ENCODE assay signal across 10 cellular contexts in the genomic region with DNA sequence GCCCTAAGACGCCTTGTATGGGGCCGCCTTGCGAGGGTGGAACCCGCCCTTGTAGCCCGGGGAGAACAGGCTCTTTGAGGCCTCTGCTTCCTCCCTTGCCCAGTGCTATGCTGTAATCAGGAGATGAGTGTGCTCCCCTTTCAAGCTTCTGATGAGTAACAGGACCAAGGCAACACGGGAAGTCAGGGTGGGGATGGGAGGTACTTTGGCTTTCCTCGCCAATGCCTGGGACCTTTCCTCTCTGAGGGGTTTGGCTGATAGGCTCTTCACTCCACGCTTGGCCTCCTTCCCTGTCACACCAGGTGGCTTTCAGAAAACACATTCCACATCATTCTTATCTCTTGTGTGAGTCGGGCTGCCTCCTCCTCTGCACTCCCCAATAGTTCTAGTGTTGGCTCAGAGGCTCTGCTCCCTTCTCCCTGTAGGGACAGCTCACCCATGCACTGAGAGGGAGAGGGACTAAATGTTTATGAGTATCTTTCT.
DNase-seq lines count a peak whose midpoint lies in the region; ATAC-seq, FAIRE-seq and TF ChIP-seq lines count a peak whose summit lies in the region.
"Had no signal": no experiment of that assay in that cellular context is flagged by ENCODE, and none has a peak within 500 bp of the region (broad histone marks: within the 10 kb centered on the region; RNA-seq: fewer than 3 reads in every experiment).

No MANE protein-coding gene starts in this region.

- H4K5ac ChIP-seq in mesendoderm (ENCODE audit: low read length) = no peak overlapping the region

- peak overlapping the region in 2 of 7 donors; percentile 35 to 43 for H3K4me3 Mint-ChIP-seq in CD8-positive, alpha-beta memory T cell

- H3K9me3 Mint-ChIP-seq in CD8-positive, alpha-beta memory T cell = no peaks in the 10 kb centered on the region

- peaks cover 58% of the 10 kb centered on the region for H3K4me1 ChIP-seq in CD8-positive, alpha-beta memory T cell (ENCODE audit: insufficient read depth, low read length)
- peaks cover 6 to 10% of the 10 kb centered on the region in 2 experiments; a peak in 3 of 5 replicates for H3K4me1 ChIP-seq in K562 (replicated peaks in 1 of 2; ENCODE audit: control insufficient read depth in 2 of 2, insufficient read depth in 2 of 2, low read length in 2 of 2)
- H3K4me1 ChIP-seq in mesendoderm (ENCODE audit: control insufficient read depth, low read depth, low read length) = peaks cover 9% of the 10 kb centered on the region
- no peaks in the 10 kb centered on the region for H3K4me1 ChIP-seq in MM.1S (ENCODE audit: low read length)

- CTCF ChIA-PET in CD8-positive, alpha-beta memory T cell (lab: Charles Lee) = no interaction called here
- CTCF ChIA-PET in K562 (lab: Yijun Ruan, JAX; ENCODE audit: low intra/inter-chr PET ratio) = no interaction called here

- no peak overlapping the region for H4K8ac ChIP-seq in mesendoderm (ENCODE audit: low read depth, low read length)

- POLR2A ChIA-PET in CD8-positive, alpha-beta memory T cell (lab: Charles Lee) = interaction anchor here (0.6 kb wide), 1 partner anchor 37 kb away, joined by 3 read pairs; no protein-coding TSS in a partner anchor
- POLR2A ChIA-PET in K562 (lab: Yijun Ruan, JAX) = interaction anchor here (0.5 to 1.2 kb wide), 4 partner anchors 9 to 225 kb away, joined by 3 to 4 read pairs (median 4); no protein-coding TSS in a partner anchor

- no peak overlapping the region for H3K4ac ChIP-seq in mesendoderm (ENCODE audit: low read depth, low read length)

- H3K9ac ChIP-seq in K562 (ENCODE audit: insufficient read depth in 1 of 2, low read depth in 2 of 2, low read length in 2 of 2) = peak overlapping the region in 1 of 2 experiments; percentile 14; a peak in 1 of 4 replicates
- no peak overlapping the region for H3K9ac ChIP-seq in mesendoderm (ENCODE audit: low read length)
- H3K9ac ChIP-seq in MM.1S (ENCODE audit: low read length) = no peak overlapping the region

- H3K27ac Mint-ChIP-seq in CD8-positive, alpha-beta memory T cell = peak overlapping the region in 6 of 8 donors; percentile 47 to 79 (median 62)

- no peak overlapping the region for H3K18ac ChIP-seq in mesendoderm (ENCODE audit: low read length)

- TF ChIP-seq CTCF in K562 (IDR thresholded peaks at IDR 0.05 in 2 of 3, conservative IDR thresholded peaks at IDR 0.05 in 1 of 3; ENCODE audit: insufficient read depth in 2 of 3, low read depth in 1 of 3, low read length in 3 of 3) (no peak), MM.1S (IDR thresholded peaks at IDR 0.05; ENCODE audit: low read length) (no peak)

- H2AFZ ChIP-seq in K562 (ENCODE audit: low read depth, low read length) = peak overlapping the region; percentile 71
- no peak overlapping the region for H2AFZ ChIP-seq in MM.1S (ENCODE audit: low read length)

- TF ChIP-seq RAD21 in K562 (CRISPR knock-in tag; conservative IDR thresholded peaks at IDR 0.05 in 1 of 2, IDR thresholded peaks at IDR 0.05 in 1 of 2) = peak in 1 of 2 experiments; percentile 15; a peak in 2 of 4 replicates

- H3K9me1 ChIP-seq in K562 (ENCODE audit: control insufficient read depth, insufficient read depth, low read length) = no peaks in the 10 kb centered on the region

- no peaks in the 10 kb centered on the region for H3K9me2 ChIP-seq in MM.1S (replicated peaks; ENCODE audit: insufficient read depth, low read length)

- intact Hi-C loops in K562 (cut with micrococcal nuclease) = loop anchor here (2.0 kb wide), 2 partner anchors 58 to 224 kb away; a partner anchor contains a TSS

- in situ Hi-C loops in K562 (cut with MboI) = no loop called here

- peaks cover 0 to 6% (median 0%) of the 10 kb centered on the region in 3 donors for H3K36me3 Mint-ChIP-seq in CD8-positive, alpha-beta memory T cell

- ATAC-seq in K562 = peak; percentile 96
- no peak for ATAC-seq in GM21576 (IDR thresholded peaks at IDR 0.05; ENCODE audit: unreplicated experiment)
- ATAC-seq in GM21786 (IDR thresholded peaks at IDR 0.05; ENCODE audit: unreplicated experiment) = no peak

- peaks cover 62 to 73% (median 72%) of the 10 kb centered on the region in 3 donors for H3K4me1 Mint-ChIP-seq in CD8-positive, alpha-beta memory T cell

- no peaks in the 10 kb centered on the region for H3K79me1 ChIP-seq in mesendoderm (ENCODE audit: low read length)

- TF ChIP-seq POLR2A in K562 (conservative IDR thresholded peaks at IDR 0.05) = peak; percentile 63

- H2BK120ac ChIP-seq in mesendoderm (ENCODE audit: low read depth, low read length) = no peak overlapping the region

- H3K36me3 ChIP-seq in CD8-positive, alpha-beta memory T cell (ENCODE audit: insufficient read depth, low read length) = no peaks in the 10 kb centered on the region
- H3K36me3 ChIP-seq in K562 (ENCODE audit: control insufficient read depth, insufficient read depth, low read length) (no peaks in the 10 kb centered on the region), mesendoderm (ENCODE audit: control insufficient read depth, insufficient read depth, low read length) (no peaks in the 10 kb centered on the region), MM.1S (replicated peaks; ENCODE audit: insufficient read depth, low read length) (no peaks in the 10 kb centered on the region)

- no peaks in the 10 kb centered on the region for H3F3A ChIP-seq in MM.1S (ENCODE audit: insufficient read depth, low read length)

- no peak overlapping the region for H2BK15ac ChIP-seq in mesendoderm (replicated peaks; ENCODE audit: low read depth)

- H3K4me3 ChIP-seq in CD8-positive, alpha-beta memory T cell (ENCODE audit: low read length) = no peak overlapping the region
- H3K4me3 ChIP-seq in K562 (no peak overlapping the region), mesendoderm (ENCODE audit: low read length) (no peak overlapping the region), MM.1S (ENCODE audit: low read length) (no peak overlapping the region)

- H3K9me3 ChIP-seq in CD8-positive, alpha-beta memory T cell (ENCODE audit: low read length) = no peaks in the 10 kb centered on the region
- H3K9me3 ChIP-seq in K562 (replicated peaks; ENCODE audit: control insufficient read depth, insufficient read depth, low read depth, low read length) (no peaks in the 10 kb centered on the region), MM.1S (replicated peaks; ENCODE audit: insufficient read depth, low read length) (no peaks in the 10 kb centered on the region)

- BruUV-seq in K562 (replicated peaks; lab: Mats Ljungman, UMichigan) = no TSS peak

- H3K4me2 ChIP-seq in K562 (ENCODE audit: insufficient read depth, low read length) = peak overlapping the region; percentile 48
- no peak overlapping the region for H3K4me2 ChIP-seq in mesendoderm (ENCODE audit: low read length)
- H3K4me2 ChIP-seq in MM.1S (ENCODE audit: low read depth, low read length) = no peak overlapping the region

- WGBS in K562 (ENCODE audit: insufficient coverage, low coverage, missing lambda C conversion rate) = 13% methylated on average over 9 of the region's 9 CpGs
- WGBS in mesendoderm (ENCODE audit: extremely low coverage, insufficient coverage, low lambda C conversion rate) = no CpG with 5 or more reads among the region's 9 CpGs

- H2BK5ac ChIP-seq in mesendoderm (ENCODE audit: low read length) = no peak overlapping the region

- FAIRE-seq in RCC 7860 (lab: Jason Lieb, UNC) (no peak), K562 (lab: Jason Lieb, UNC) (peak; percentile 98)
- FAIRE-seq: islet of Langerhans had no signal

- 0 out of 2 replicates have a peak, but pooled peaks have one; percentile 24 for TF ChIP-seq EP300 in K562 (IDR thresholded peaks at IDR 0.05; ENCODE audit: low read length)

- H3K23ac ChIP-seq in mesendoderm (ENCODE audit: low read length) = no peak overlapping the region

- H2AK5ac ChIP-seq in mesendoderm (ENCODE audit: low read length) = no peak overlapping the region

- H3K27me3 Mint-ChIP-seq in CD8-positive, alpha-beta memory T cell = no peaks in the 10 kb centered on the region

- no peaks in the 10 kb centered on the region for H3K27me3 ChIP-seq in CD8-positive, alpha-beta memory T cell (ENCODE audit: insufficient read depth, low read length, poor library complexity, severe bottlenecking)
- H3K27me3 ChIP-seq in K562 (ENCODE audit: control insufficient read depth in 2 of 2, insufficient read depth in 2 of 2, low read length in 2 of 2) = no peaks in the 10 kb centered on the region
- no peaks in the 10 kb centered on the region for H3K27me3 ChIP-seq in mesendoderm (ENCODE audit: insufficient read depth, low read length, poor library complexity)
- H3K27me3 ChIP-seq in MM.1S (replicated peaks; ENCODE audit: insufficient read depth, low read length) = no peaks in the 10 kb centered on the region

- no peak overlapping the region for H3K56ac ChIP-seq in mesendoderm (ENCODE audit: low read length)

- H3K79me2 ChIP-seq in K562 (ENCODE audit: control insufficient read depth, insufficient read depth, low read length) (no peaks in the 10 kb centered on the region), mesendoderm (ENCODE audit: control insufficient read depth, insufficient read depth, low read length) (no peaks in the 10 kb centered on the region), MM.1S (ENCODE audit: low read length) (no peaks in the 10 kb centered on the region)

- H4K20me1 ChIP-seq in K562 (replicated peaks; ENCODE audit: control insufficient read depth, insufficient read depth, low read length) (no peaks in the 10 kb centered on the region), MM.1S (ENCODE audit: insufficient read depth, low read length) (no peaks in the 10 kb centered on the region)

- DNase-seq in CD8-positive, alpha-beta memory T cell = no peak
- DNase-seq in RCC 7860 (ENCODE audit: low spot score) (peak; percentile 66), K562 (ENCODE audit: extremely low read depth in 1 of 4, low spot score in 3 of 4) (peak; percentile 67 to 94 (median 78)), mesendoderm (peak; percentile 96), MM.1S (no peak), UCSD-AML1 (lab: John Stamatoyannopoulos, UW; ENCODE audit: unreplicated experiment) (no peak)
- DNase-seq: activated CD4-positive, CD25-positive, alpha-beta regulatory T cell had no signal

- no peak overlapping the region for H3K27ac ChIP-seq in CD8-positive, alpha-beta memory T cell (ENCODE audit: low read depth, low read length)
- H3K27ac ChIP-seq in K562 (ENCODE audit: extremely low read depth, low read depth, low read length) (peak overlapping the region; percentile 58; the same call in 2 of the 3 replicates), mesendoderm (ENCODE audit: low read depth, low read length) (no peak overlapping the region), MM.1S (ENCODE audit: low read length) (no peak overlapping the region)

TF ChIP-seq in K562, 482 proteins besides CTCF, POLR2A, EP300 and RAD21 (continues in another document):
- TF ChIP-seq ZNF644 (tag; IDR thresholded peaks at IDR 0.05; ENCODE audit: low read depth) = no peak
- TF ChIP-seq, protein P1, sequence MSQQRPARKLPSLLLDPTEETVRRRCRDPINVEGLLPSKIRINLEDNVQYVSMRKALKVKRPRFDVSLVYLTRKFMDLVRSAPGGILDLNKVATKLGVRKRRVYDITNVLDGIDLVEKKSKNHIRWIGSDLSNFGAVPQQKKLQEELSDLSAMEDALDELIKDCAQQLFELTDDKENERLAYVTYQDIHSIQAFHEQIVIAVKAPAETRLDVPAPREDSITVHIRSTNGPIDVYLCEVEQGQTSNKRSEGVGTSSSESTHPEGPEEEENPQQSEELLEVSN (IDR thresholded peaks at IDR 0.05; ENCODE audit: borderline replicate concordance in 1 of 2, extremely low read depth in 1 of 2, insufficient read depth in 1 of 2, insufficient read length in 1 of 2, low read depth in 1 of 2, low read length in 1 of 2, poor library complexity in 1 of 2, severe bottlenecking in 1 of 2) = peak in 1 of 2 experiments; percentile 43

Comparison
In these comparisons a context has a peak if more than half of its experiments do, and no peak if none do; other contexts are left out.
1. DNase-seq: peak in RCC 7860 (single experiment), K562 (4 of 4) and mesendoderm (single experiment); none in CD8-positive, alpha-beta memory T cell (0 of 5), MM.1S (single experiment) and UCSD-AML1 (single experiment).